In the genomic region with DNA sequence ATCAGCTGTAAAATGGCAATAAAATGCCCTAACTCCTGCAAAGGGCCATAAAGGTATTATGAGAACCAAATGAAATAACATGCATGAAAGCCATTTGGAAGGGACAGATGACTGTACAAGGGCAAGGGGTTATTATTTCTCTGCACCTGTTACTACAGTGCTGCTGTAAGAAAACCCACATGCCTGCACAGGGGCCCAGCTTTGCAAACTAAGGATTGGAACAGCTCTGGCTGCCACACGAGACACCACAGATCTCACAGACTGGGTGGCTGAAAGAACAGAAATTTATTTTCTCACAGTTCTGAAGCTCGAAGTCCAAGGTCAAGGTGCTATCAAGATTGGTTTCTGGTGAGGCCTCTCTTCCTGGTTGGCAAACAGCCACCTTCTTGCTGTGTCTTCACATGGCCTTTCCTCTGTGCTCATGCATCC, we compare ENCODE assay signal across 18 cellular contexts.
DNase-seq lines count a peak whose midpoint lies in the region; ATAC-seq and TF ChIP-seq lines count a peak whose summit lies in the region.
"Had no signal": no experiment of that assay in that cellular context is flagged by ENCODE, and none has a peak within 500 bp of the region (broad histone marks: within the 10 kb centered on the region; RNA-seq: fewer than 3 reads in every experiment).

No MANE protein-coding gene starts in this region.

- intact Hi-C loops in mucosa of descending colon (cut with DNase I, micrococcal nuclease) (no loop called here), head of caudate nucleus (cut with DNase I) (no loop called here)

- H3K9me3 ChIP-seq in Peyer's patch (no peaks in the 10 kb centered on the region), mucosa of descending colon (no peaks in the 10 kb centered on the region)
- H3K9me3 ChIP-seq: upper lobe of right lung had no signal

- ATAC-seq in GM19324 (IDR thresholded peaks at IDR 0.05; ENCODE audit: low FRiP score, unreplicated experiment) (peak; percentile 58), mucosa of descending colon (peak; percentile 84), GM19397 (IDR thresholded peaks at IDR 0.05; ENCODE audit: unreplicated experiment) (no peak)
- ATAC-seq: foreskin keratinocyte, K562, upper lobe of right lung had no signal

- DNase-seq in Peyer's patch (peak in 2 of 3 donors; percentile 65 to 84), mucosa of descending colon (peak in 2 of 3 donors; percentile 55 to 87), head of caudate nucleus (no peak), NAMALWA (ENCODE audit: low spot score) (no peak)
- no peak for DNase-seq in NK-92 treated with Interleukin-12 subunit alpha and Interleukin-12 subunit beta, amount 100 ng/mL, for 24 hours (lab: John Stamatoyannopoulos, UW)
- DNase-seq: activated CD4-positive, alpha-beta T cell treated with anti-CD3 and anti-CD28 coated beads, Interleukin-2, amount 10 ng/mL, durations not matched to agents 7 days and 5 days; CD4-positive, CD25-positive, alpha-beta regulatory T cell; dorsolateral prefrontal cortex; foreskin keratinocyte; mammary epithelial cell; MV-4-11; NCI-H187 treated with DMSO at 0.1 percent for 48 hours; SW 1271; upper lobe of right lung had no signal

- no peaks in the 10 kb centered on the region for H3K36me3 ChIP-seq in Peyer's patch
- H3K36me3 ChIP-seq in mucosa of descending colon (ENCODE audit: low read depth) = no peaks in the 10 kb centered on the region
- H3K36me3 ChIP-seq: upper lobe of right lung had no signal

- H3K27ac ChIP-seq in C4-2B = peak overlapping the region; percentile 1; the same call in 1 of the 2 replicates
- peak overlapping the region in 2 of 4 donors; percentile 18 to 60 for H3K27ac ChIP-seq in Peyer's patch
- H3K27ac ChIP-seq: dorsolateral prefrontal cortex, foreskin keratinocyte, upper lobe of right lung had no signal

- TF ChIP-seq POLR2A in Peyer's patch (IDR thresholded peaks at IDR 0.05) = no peak

- H3K4me3 ChIP-seq in Peyer's patch (no peak overlapping the region), mucosa of descending colon (no peak overlapping the region)
- H3K4me3 ChIP-seq: dorsolateral prefrontal cortex, K562, upper lobe of right lung had no signal

- no peaks in the 10 kb centered on the region for H3K27me3 ChIP-seq in Peyer's patch
- H3K27me3 ChIP-seq: foreskin keratinocyte, upper lobe of right lung had no signal

- H3K4me1 ChIP-seq in Peyer's patch (no peaks in the 10 kb centered on the region), mucosa of descending colon (ENCODE audit: low read depth) (peaks cover 3% of the 10 kb centered on the region)
- H3K4me1 ChIP-seq: foreskin keratinocyte, upper lobe of right lung had no signal

- TF ChIP-seq CTCF in C4-2B (conservative IDR thresholded peaks at IDR 0.05) (no peak), Peyer's patch (IDR thresholded peaks at IDR 0.05) (no peak), mucosa of descending colon (IDR thresholded peaks at IDR 0.05) (no peak)

Comparison
In these comparisons a context has a peak if more than half of its experiments do, and no peak if none do; other contexts are left out.
1. DNase-seq: peak in Peyer's patch (2 of 3) and mucosa of descending colon (2 of 3); none in head of caudate nucleus (0 of 42), NK-92 treated with Interleukin-12 subunit alpha and Interleukin-12 subunit beta, amount 100 ng/mL, for 24 hours (single experiment) and NAMALWA (single experiment).